Comparison of ENCODE assay signal across 8 cellular contexts in genomic region chr11:95715777-95716241, GRCh38.
DNase-seq lines count a peak whose midpoint lies in the region; ATAC-seq and TF ChIP-seq lines count a peak whose summit lies in the region.

No MANE protein-coding gene starts in this region.

- H2AFZ ChIP-seq in Karpas-422 (ENCODE audit: low read length), result no peak overlapping the region

- no peak overlapping the region for H3K4me3 ChIP-seq in Karpas-422 (ENCODE audit: low read length)

- peaks cover 9% of the 10 kb centered on the region for H3K4me1 Mint-ChIP-seq in type B pancreatic cell (ENCODE audit: unreplicated experiment)

- H3K9ac ChIP-seq in Karpas-422 (ENCODE audit: low read length), result no peak overlapping the region

- H3K27me3 ChIP-seq in Karpas-422 (ENCODE audit: low read length), result no peaks in the 10 kb centered on the region

- ATAC-seq in activated CD4-positive, CD25-positive, alpha-beta regulatory T cell treated with anti-CD3 and anti-CD28 coated beads, Interleukin-2, amount 50 U/mL, for 24 hours, result peak; percentile 75 to 77
- peak; percentile 70 for ATAC-seq in HG03159 (IDR thresholded peaks at IDR 0.05; ENCODE audit: unreplicated experiment)
- ATAC-seq in left colon, result peak; percentile 27

- H3K9me3 Mint-ChIP-seq in type B pancreatic cell, result no peaks in the 10 kb centered on the region

- TF ChIP-seq CTCF in type B pancreatic cell (conservative IDR thresholded peaks at IDR 0.05), result no peak

- intact Hi-C loops in left colon (cut with DNase I, micrococcal nuclease), result no loop called here

- no peak overlapping the region for H3K27ac Mint-ChIP-seq in type B pancreatic cell

- H3K27ac ChIP-seq in Karpas-422 (ENCODE audit: low read length), result no peak overlapping the region

- no peaks in the 10 kb centered on the region for H3K4me1 ChIP-seq in Karpas-422 (ENCODE audit: low read length)

- no peaks in the 10 kb centered on the region for H3K36me3 Mint-ChIP-seq in type B pancreatic cell

- no peaks in the 10 kb centered on the region for H3K36me3 ChIP-seq in Karpas-422 (ENCODE audit: insufficient read depth, low read length)

- no peaks in the 10 kb centered on the region for H3K9me2 ChIP-seq in Karpas-422 (replicated peaks; ENCODE audit: insufficient read depth, low read length)

- H3K79me2 ChIP-seq in Karpas-422 (ENCODE audit: low read length), result no peaks in the 10 kb centered on the region

- H4K20me1 ChIP-seq in Karpas-422 (ENCODE audit: insufficient read depth, low read depth, low read length), result no peaks in the 10 kb centered on the region

- no peak for DNase-seq in activated CD4-positive, CD25-positive, alpha-beta regulatory T cell treated with anti-CD3 and anti-CD28 coated beads, Interleukin-2, amount 50 U/mL, for 72 hours
- peak; percentile 19 for DNase-seq in activated CD8-positive, alpha-beta memory T cell treated with anti-CD3 and anti-CD28 coated beads, Interleukin-2, amount 50 U/mL, for 24 hours (ENCODE audit: extremely low read depth)
- DNase-seq in left colon (no peak), type B pancreatic cell (ENCODE audit: extremely low spot score, unreplicated experiment) (no peak), Karpas-422 (no peak), NCI-H2196 treated with DMSO at 0.1 percent for 48 hours (lab: John Stamatoyannopoulos, UW; ENCODE audit: unreplicated experiment) (no peak)

- no peaks in the 10 kb centered on the region for H3K27me3 Mint-ChIP-seq in type B pancreatic cell

- H3K9me3 ChIP-seq in Karpas-422 (ENCODE audit: low read length), result no peaks in the 10 kb centered on the region

- H3K4me2 ChIP-seq in Karpas-422 (ENCODE audit: low read depth, low read length, poor library complexity, severe bottlenecking), result no peak overlapping the region

- no peak overlapping the region for H3K4me3 Mint-ChIP-seq in type B pancreatic cell
